8 cellular contexts compared by ENCODE assay signal in genomic region chrX:104165894-104166734, GRCh38. TPM values are rescaled to one million over a fixed set of nuclear protein-coding genes. Genes with fewer than 3 reads are reported as not detected.
DNase-seq lines count a peak whose midpoint lies in the region; ATAC-seq, FAIRE-seq and TF ChIP-seq lines count a peak whose summit lies in the region.

Gene FAM199X, plus strand, starts transcription at chrX:104166453. Its CDS starts 333 bp downstream, at chrX:104166786.

- peak; percentile 96 for ATAC-seq in GM21390 (IDR thresholded peaks at IDR 0.05; ENCODE audit: unreplicated experiment)

- no peaks in the 10 kb centered on the region for H3K4me1 ChIP-seq in endodermal cell (ENCODE audit: control insufficient read depth, insufficient read depth, low read length)

- H3K27ac Mint-ChIP-seq in endodermal cell: peak within 1 kb of the TSS; percentile 91
- peak within 1 kb of the TSS; percentile 22 for H3K27ac Mint-ChIP-seq in mesothelial cell of epicardium

- 1% methylated on average over 70 of the region's 71 CpGs; no CpG with 5 or more reads in 1 of the 2 experiments for WGBS in endodermal cell (ENCODE audit: insufficient coverage in 1 of 2, insufficient read length in 1 of 2), 2 experiments

- TF ChIP-seq CTCF in D721Med (IDR thresholded peaks at IDR 0.05; ENCODE audit: insufficient read depth, missing control alignments) (peak; percentile 36), endodermal cell (conservative IDR thresholded peaks at IDR 0.05) (peak; percentile 79), mesothelial cell of epicardium (IDR thresholded peaks at IDR 0.05; ENCODE audit: unreplicated experiment) (peak; percentile 75)

- H3K27me3 ChIP-seq in endodermal cell (ENCODE audit: control insufficient read depth, insufficient read depth, low read length, poor library complexity, severe bottlenecking): no peaks in the 10 kb centered on the region

- peaks cover 7% of the 10 kb centered on the region for H3K36me3 ChIP-seq in endodermal cell (ENCODE audit: control insufficient read depth, insufficient read depth, low read length)

- DNase-seq in D721Med (ENCODE audit: insufficient read length, low spot score): peak; percentile 26
- DNase-seq in HUDEP-2 (lab: John Stamatoyannopoulos, UW; ENCODE audit: unreplicated experiment in 76 of 76): peak in 75 of 76 experiments; percentile 2 to 88 (median 72)
- peak; percentile 86 for DNase-seq in NOMO-1 treated with dmso at 0.1 percent for 144 hours (lab: John Stamatoyannopoulos, UW; ENCODE audit: unreplicated experiment)
- peak; percentile 45 for DNase-seq in activated CD8-positive, alpha-beta memory T cell treated with anti-CD3 and anti-CD28 coated beads, Interleukin-2, amount 50 U/mL, for 1 hour (ENCODE audit: extremely low read depth)
- DNase-seq in endodermal cell: peak; percentile 94
- peak; percentile 69 to 84 for DNase-seq in mesothelial cell of epicardium (ENCODE audit: low spot score in 2 of 2, unreplicated experiment in 2 of 2)
- DNase-seq in stimulated activated CD8-positive, alpha-beta memory T cell treated with anti-CD3 and anti-CD28 coated beads, Interleukin-15, amount 100 ng/mL, for 4 hours (ENCODE audit: low read depth in 2 of 2): peak; percentile 64

- peak within 1 kb of the TSS; percentile 49 for H3K27ac ChIP-seq in endodermal cell (ENCODE audit: low read depth, low read length)

- H3K4me3 Mint-ChIP-seq in endodermal cell: peak within 1 kb of the TSS; percentile 71
- H3K4me3 Mint-ChIP-seq in mesothelial cell of epicardium: peak within 1 kb of the TSS; percentile 76

- H3K27me3 Mint-ChIP-seq in endodermal cell (ENCODE audit: insufficient read depth): peaks cover 4% of the 10 kb centered on the region
- no peaks in the 10 kb centered on the region for H3K27me3 Mint-ChIP-seq in mesothelial cell of epicardium (ENCODE audit: low read depth)

- H3K4me1 Mint-ChIP-seq in endodermal cell: peaks cover 13% of the 10 kb centered on the region
- H3K4me1 Mint-ChIP-seq in mesothelial cell of epicardium: peaks cover 13% of the 10 kb centered on the region

- H3K9me3 ChIP-seq in endodermal cell (ENCODE audit: control insufficient read depth, low read length): no peaks in the 10 kb centered on the region

- H3K4me3 ChIP-seq in endodermal cell (ENCODE audit: low read length): peak within 1 kb of the TSS; percentile 89

- H3K9me3 Mint-ChIP-seq in endodermal cell (peaks cover 42% of the 10 kb centered on the region), mesothelial cell of epicardium (peaks cover 15% of the 10 kb centered on the region)

- FAIRE-seq in D721Med (lab: Jason Lieb, UNC): no peak

- H3K9ac ChIP-seq in endodermal cell (ENCODE audit: extremely low read depth, low read length, poor library complexity, severe bottlenecking): peak within 1 kb of the TSS; percentile 53

- H3K36me3 Mint-ChIP-seq in endodermal cell (ENCODE audit: low read depth) (peaks cover 5% of the 10 kb centered on the region), mesothelial cell of epicardium (no peaks in the 10 kb centered on the region)

RNA-seq across cellular contexts. Expression of gene FAM199X, which starts in this region (rescaled TPM):
- total RNA-seq in endodermal cell (10 to 100 TPM; 18.5 to 22.0 TPM), mesothelial cell of epicardium (17.5 to 17.9 TPM (median 17.5 TPM) in 3 replicates)
- polyA plus RNA-seq in endodermal cell (2013, experiment 1 of 2): 14.9 TPM
- 15.2 TPM for polyA plus RNA-seq in endodermal cell (2013, experiment 2 of 2)

Comparison
In these comparisons a context has a peak if more than half of its experiments do, and no peak if none do; other contexts are left out.
1. Peak in every context shown above with its lines: DNase-seq, ATAC-seq, H3K4me3 ChIP-seq and H3K27ac ChIP-seq.
2. DNase-seq: peak in every context shown above with its lines; median percentile 94 in endodermal cell; 86 in NOMO-1 treated with dmso at 0.1 percent for 144 hours; 76 in mesothelial cell of epicardium; 72 in HUDEP-2; 64 in stimulated activated CD8-positive, alpha-beta memory T cell treated with anti-CD3 and anti-CD28 coated beads, Interleukin-15, amount 100 ng/mL, for 4 hours; 45 in activated CD8-positive, alpha-beta memory T cell treated with anti-CD3 and anti-CD28 coated beads, Interleukin-2, amount 50 U/mL, for 1 hour; 26 in D721Med.